16 cellular contexts compared by ENCODE assay signal in genomic region chr1:197632000-197632399, GRCh38.
"Had no signal": no experiment of that assay in that cellular context is flagged by ENCODE, and none has a peak within 500 bp of the region (broad histone marks: within the 10 kb centered on the region; RNA-seq: fewer than 3 reads in every experiment).

No MANE protein-coding gene starts in this region.

- H3K4me3 ChIP-seq: adrenal gland, cardiac muscle cell, gastrocnemius medialis, heart left ventricle, thoracic aorta, upper lobe of right lung had no signal

- H3K27me3 Mint-ChIP-seq: activated CD4-positive, alpha-beta memory T cell treated with anti-CD3 and anti-CD28 coated beads, Interleukin-2, amount 10 ng/mL, durations not matched to agents 7 days and 5 days; activated naive CD4-positive, alpha-beta T cell treated with anti-CD3 and anti-CD28 coated beads, Interleukin-2, amount 50 U/mL, for 24 hours had no signal

- ATAC-seq: activated T-cell treated with anti-CD3 and anti-CD28 coated beads, Interleukin-2, amount 50 U/mL, for 4 hours; gastrocnemius medialis; heart left ventricle; stimulated activated effector memory CD8-positive, alpha-beta T cell treated with anti-CD3 and anti-CD28 coated beads, Interleukin-12 subunit alpha, Interleukin-12 subunit beta, amount 100 ng/mL, for 72 hours; upper lobe of right lung had no signal

- H3K27me3 ChIP-seq: adrenal gland, cardiac muscle cell, gastrocnemius medialis, heart left ventricle, upper lobe of right lung had no signal

- H3K36me3 Mint-ChIP-seq: stimulated activated effector memory CD8-positive, alpha-beta T cell treated with anti-CD3 and anti-CD28 coated beads, Interleukin-12 subunit alpha, Interleukin-12 subunit beta, amount 100 ng/mL, for 72 hours had no signal

- H3K4me1 Mint-ChIP-seq: activated CD4-positive, alpha-beta memory T cell treated with anti-CD3 and anti-CD28 coated beads, Interleukin-2, amount 10 ng/mL, durations not matched to agents 7 days and 5 days; activated naive CD4-positive, alpha-beta T cell treated with anti-CD3 and anti-CD28 coated beads, Interleukin-2, amount 50 U/mL, for 24 hours; stimulated activated effector memory CD8-positive, alpha-beta T cell treated with anti-CD3 and anti-CD28 coated beads, Interleukin-12 subunit alpha, Interleukin-12 subunit beta, amount 100 ng/mL, for 72 hours had no signal

- H3K36me3 ChIP-seq: adrenal gland, cardiac muscle cell, gastrocnemius medialis, upper lobe of right lung had no signal

- H3K9me3 ChIP-seq: adrenal gland, gastrocnemius medialis, thoracic aorta, upper lobe of right lung had no signal

- H3K27ac Mint-ChIP-seq: activated CD4-positive, alpha-beta memory T cell treated with anti-CD3 and anti-CD28 coated beads, Interleukin-2, amount 10 ng/mL, durations not matched to agents 7 days and 5 days; activated naive CD4-positive, alpha-beta T cell treated with anti-CD3 and anti-CD28 coated beads, Interleukin-2, amount 50 U/mL, for 24 hours; nephron progenitor cell; stimulated activated effector memory CD8-positive, alpha-beta T cell treated with anti-CD3 and anti-CD28 coated beads, Interleukin-12 subunit alpha, Interleukin-12 subunit beta, amount 100 ng/mL, for 72 hours had no signal

- H3K4me1 ChIP-seq: adrenal gland, gastrocnemius medialis, upper lobe of right lung had no signal

- H3K4me3 Mint-ChIP-seq: activated CD4-positive, alpha-beta memory T cell treated with anti-CD3 and anti-CD28 coated beads, Interleukin-2, amount 10 ng/mL, durations not matched to agents 7 days and 5 days; activated naive CD4-positive, alpha-beta T cell treated with anti-CD3 and anti-CD28 coated beads, Interleukin-2, amount 50 U/mL, for 24 hours; activated T-cell treated with anti-CD3 and anti-CD28 coated beads, Interleukin-2, amount 50 U/mL, for 4 hours; nephron progenitor cell; stimulated activated effector memory CD8-positive, alpha-beta T cell treated with anti-CD3 and anti-CD28 coated beads, Interleukin-12 subunit alpha, Interleukin-12 subunit beta, amount 100 ng/mL, for 72 hours had no signal

- DNase-seq: activated CD4-positive, alpha-beta memory T cell treated with anti-CD3 and anti-CD28 coated beads, Interleukin-2, amount 10 ng/mL, durations not matched to agents 7 days and 5 days; activated CD4-positive, alpha-beta T cell treated with anti-CD3 and anti-CD28 coated beads for 4 hours; activated effector memory CD4-positive, alpha-beta T cell treated with anti-CD3 and anti-CD28 coated beads, Interleukin-2, amount 50 U/mL, for 16 hours; activated T-cell treated with anti-CD3 and anti-CD28 coated beads, Interleukin-2, amount 50 U/mL, for 4 hours; adrenal gland; gastrocnemius medialis; heart left ventricle; mesendoderm; nephron progenitor cell; occipital lobe; upper lobe of right lung had no signal

- H3K27ac ChIP-seq: adrenal gland, cardiac muscle cell, epithelial cell of prostate, gastrocnemius medialis, heart left ventricle, thoracic aorta, upper lobe of right lung had no signal
